ENCODE assay signal across 8 cellular contexts in the genomic region with DNA sequence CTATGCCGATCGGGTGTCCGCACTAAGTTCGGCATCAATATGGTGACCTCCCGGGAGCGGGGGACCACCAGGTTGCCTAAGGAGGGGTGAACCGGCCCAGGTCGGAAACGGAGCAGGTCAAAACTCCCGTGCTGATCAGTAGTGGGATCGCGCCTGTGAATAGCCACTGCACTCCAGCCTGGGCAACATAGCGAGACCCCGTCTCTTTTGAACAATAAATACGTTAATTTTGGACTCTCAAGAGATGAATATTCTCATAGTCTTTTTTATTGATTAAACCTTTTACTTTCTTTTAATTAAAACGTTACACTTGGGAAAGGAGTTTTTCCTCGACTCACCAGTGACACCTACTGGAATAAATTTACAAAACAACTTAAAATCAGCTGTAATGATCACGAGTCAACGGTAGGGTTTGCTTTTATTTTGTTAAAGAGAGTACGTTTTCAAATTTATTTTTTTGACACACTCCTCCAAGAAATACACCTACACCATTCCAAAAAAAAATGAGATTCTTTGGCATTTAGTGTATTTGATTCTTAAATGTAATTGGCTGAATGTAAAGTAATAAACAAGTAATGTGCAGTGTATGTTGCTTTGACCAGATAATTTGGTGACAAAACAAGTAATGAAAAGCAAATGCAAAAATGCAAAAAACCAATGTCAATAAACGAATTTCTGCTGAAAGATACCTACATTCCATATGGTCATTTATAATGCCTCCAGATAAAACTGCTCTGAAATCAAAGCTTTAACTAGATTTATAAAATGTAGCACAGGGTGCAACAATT. TPM values are rescaled to one million over a fixed set of nuclear protein-coding genes. Genes with fewer than 3 reads are reported as not detected.
DNase-seq lines count a peak whose midpoint lies in the region; ATAC-seq and TF ChIP-seq lines count a peak whose summit lies in the region.

No MANE protein-coding gene starts in this region.

- H3K4me3 ChIP-seq in mucosa of descending colon = no peak overlapping the region

- CTCF ChIA-PET in activated CD8-positive, alpha-beta T cell treated with anti-CD3 and anti-CD28 coated beads for 36 hours (lab: Charles Lee) = interaction anchor here (0.6 to 4.5 kb wide), 18 partner anchors 8 to 181 kb away, joined by 3 to 27 read pairs (median 4); partner anchors contain the start of genes DNAAF2, KLHDC2, LRR1 and MGAT2

- POLR2A ChIA-PET in activated CD8-positive, alpha-beta T cell treated with anti-CD3 and anti-CD28 coated beads for 36 hours (lab: Charles Lee) = interaction anchor here (0.5 to 5.8 kb wide), 17 partner anchors 10 to 499 kb away, joined by 3 to 110 read pairs (median 3); partner anchors contain the start of genes KLHDC2, LRR1, MGAT2 and RPL36AL

- H3K9me3 ChIP-seq in mucosa of descending colon = no peaks in the 10 kb centered on the region

- H3K36me3 Mint-ChIP-seq in activated CD8-positive, alpha-beta T cell treated with anti-CD3 and anti-CD28 coated beads for 36 hours (ENCODE audit: low read depth) = peaks cover 46% of the 10 kb centered on the region

- TF ChIP-seq CTCF in activated CD8-positive, alpha-beta T cell treated with anti-CD3 and anti-CD28 coated beads for 36 hours (IDR thresholded peaks at IDR 0.05) = peak; percentile 99
- peak; percentile 61 for TF ChIP-seq CTCF in mucosa of descending colon (IDR thresholded peaks at IDR 0.05)

- H3K4me1 Mint-ChIP-seq in activated CD8-positive, alpha-beta T cell treated with anti-CD3 and anti-CD28 coated beads for 36 hours (ENCODE audit: low read depth) = peaks cover 33% of the 10 kb centered on the region

- H3K4me1 ChIP-seq in mucosa of descending colon (ENCODE audit: low read depth) = peaks cover 14% of the 10 kb centered on the region

- no peaks in the 10 kb centered on the region for H3K9me3 Mint-ChIP-seq in activated CD8-positive, alpha-beta T cell treated with anti-CD3 and anti-CD28 coated beads for 36 hours

- peak overlapping the region; percentile 91 for H3K4me3 Mint-ChIP-seq in activated CD8-positive, alpha-beta T cell treated with anti-CD3 and anti-CD28 coated beads for 36 hours

- intact Hi-C loops in activated CD8-positive, alpha-beta T cell treated with anti-CD3 and anti-CD28 coated beads for 36 hours (cut with micrococcal nuclease) = no loop called here
- intact Hi-C loops in mucosa of descending colon (cut with DNase I, micrococcal nuclease) = no loop called here

- ATAC-seq in GM19438 (IDR thresholded peaks at IDR 0.05; ENCODE audit: low read depth, unreplicated experiment) (peak; percentile 21), HG03460 (IDR thresholded peaks at IDR 0.05; ENCODE audit: unreplicated experiment) (peak; percentile 32), mucosa of descending colon (peak; percentile 64)
- ATAC-seq in activated CD8-positive, alpha-beta T cell treated with anti-CD3 and anti-CD28 coated beads for 36 hours = peak; percentile 45

- peaks cover 4% of the 10 kb centered on the region for H3K36me3 ChIP-seq in mucosa of descending colon (ENCODE audit: low read depth)

- H3K27ac Mint-ChIP-seq in activated CD8-positive, alpha-beta T cell treated with anti-CD3 and anti-CD28 coated beads for 36 hours = peak overlapping the region; percentile 96

- peak; percentile 49 for DNase-seq in CMK (ENCODE audit: low read depth)
- peak; percentile 66 for DNase-seq in NCI-H524 treated with DMSO at 0.1 percent for 48 hours (lab: John Stamatoyannopoulos, UW)
- peak; percentile 87 for DNase-seq in activated CD8-positive, alpha-beta T cell treated with anti-CD3 and anti-CD28 coated beads for 36 hours
- DNase-seq in epidermal melanocyte (ENCODE audit: insufficient read length, low spot score) = peak; percentile 54
- peak in 2 of 3 donors; percentile 52 to 53 for DNase-seq in mucosa of descending colon
- peak; percentile 47 for DNase-seq in stromal cell of bone marrow (ENCODE audit: low read depth)

- peaks cover 2% of the 10 kb centered on the region for H3K27me3 Mint-ChIP-seq in activated CD8-positive, alpha-beta T cell treated with anti-CD3 and anti-CD28 coated beads for 36 hours

RNA-seq across cellular contexts. Expression of gene RPS29, which starts 0.7 kb away (rescaled TPM):
- 1,000 to 10,000 TPM; 2,041 to 2,284 TPM for total RNA-seq in activated CD8-positive, alpha-beta T cell treated with anti-CD3 and anti-CD28 coated beads for 36 hours
- total RNA-seq in mucosa of descending colon = 1,000 to 10,000 TPM; 1,102 to 1,301 (median 1,154) TPM

RNA-seq across cellular contexts. Expression of gene LRR1, which starts 11.9 kb away (rescaled TPM):
- 10 to 100 TPM; 44.3 to 46.4 TPM for total RNA-seq in activated CD8-positive, alpha-beta T cell treated with anti-CD3 and anti-CD28 coated beads for 36 hours
- total RNA-seq in mucosa of descending colon = 10 to 100 TPM; 15.3 to 19.7 (median 17.5) TPM

RNA-seq across cellular contexts. Expression of gene RPL36AL, which starts 33.6 kb away (rescaled TPM):
- total RNA-seq in activated CD8-positive, alpha-beta T cell treated with anti-CD3 and anti-CD28 coated beads for 36 hours = 100 to 1,000 TPM; 214 to 231 TPM
- 100 to 1,000 TPM; 146 to 197 (median 178) TPM for total RNA-seq in mucosa of descending colon

RNA-seq across cellular contexts. Expression of gene MGAT2, which starts 33.7 kb away (rescaled TPM):
- total RNA-seq in activated CD8-positive, alpha-beta T cell treated with anti-CD3 and anti-CD28 coated beads for 36 hours = 10 to 100 TPM; 30.2 to 32.7 TPM
- 10 to 100 TPM; 28.7 to 64.5 (median 34.6) TPM for total RNA-seq in mucosa of descending colon

RNA-seq across cellular contexts. Expression of gene DNAAF2, which starts 48.2 kb away (rescaled TPM):
- 10 to 100 TPM; 10.4 to 11.0 TPM for total RNA-seq in activated CD8-positive, alpha-beta T cell treated with anti-CD3 and anti-CD28 coated beads for 36 hours
- 1 to 10 TPM; 6.6 to 8.8 (median 6.8) TPM for total RNA-seq in mucosa of descending colon
